In the genomic region with DNA sequence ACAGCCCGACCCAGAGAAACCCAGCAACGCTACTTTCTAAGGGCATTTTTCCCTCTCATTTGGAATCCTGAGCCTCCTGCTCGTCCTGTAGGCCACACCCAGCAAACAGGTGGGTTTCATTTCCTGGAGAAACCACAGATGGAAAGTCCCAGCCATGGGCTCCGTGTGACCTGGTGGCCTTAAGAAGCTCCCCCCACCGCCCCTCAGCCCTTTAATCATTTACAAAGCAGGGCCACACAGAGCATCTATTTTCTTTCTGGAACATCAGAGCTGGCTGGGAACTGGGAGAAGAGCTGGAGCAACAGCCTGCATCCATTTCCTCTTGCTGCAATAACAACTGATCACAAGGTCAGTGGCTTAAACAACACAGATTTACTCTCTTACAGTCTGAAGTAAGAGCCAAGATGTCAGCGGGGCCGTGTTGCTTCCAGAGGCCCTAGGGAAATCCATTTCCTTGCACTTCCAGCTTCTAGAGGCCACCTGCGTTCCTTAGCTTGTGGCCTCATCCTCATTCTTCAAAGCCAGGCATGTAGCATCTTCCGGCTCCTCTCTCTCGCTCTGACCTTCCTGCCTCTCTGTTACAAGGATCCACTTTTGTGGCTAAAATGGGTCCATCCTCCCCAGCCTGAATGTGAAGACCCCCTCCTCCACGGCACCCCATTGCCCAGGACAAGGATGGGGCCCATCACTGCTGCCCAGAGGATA, we compare ENCODE assay signal across 13 cellular contexts. TPM values are rescaled to one million over a fixed set of nuclear protein-coding genes. Genes with fewer than 3 reads are reported as not detected.
DNase-seq lines count a peak whose midpoint lies in the region; ATAC-seq, FAIRE-seq and TF ChIP-seq lines count a peak whose summit lies in the region.
"Had no signal": no experiment of that assay in that cellular context is flagged by ENCODE, and none has a peak within 500 bp of the region (broad histone marks: within the 10 kb centered on the region; RNA-seq: fewer than 3 reads in every experiment).

No MANE protein-coding gene starts in this region.

- H2BK120ac ChIP-seq in mesendoderm (ENCODE audit: low read depth, low read length) = no peak overlapping the region

- H3K56ac ChIP-seq in mesendoderm (ENCODE audit: low read length) = no peak overlapping the region

- H3K9ac ChIP-seq in Loucy (ENCODE audit: low read depth, low read length, poor library complexity, severe bottlenecking) (peak overlapping the region; percentile 32), GM12878 (ENCODE audit: control insufficient read depth, insufficient read depth, low read length) (peak overlapping the region; percentile 45), mesendoderm (ENCODE audit: low read length) (no peak overlapping the region)

- TF ChIP-seq POLR2A in GM12878 (IDR thresholded peaks at IDR 0.05; ENCODE audit: low read depth, low read length) = no peak

- peaks cover 30 to 70% (median 43%) of the 10 kb centered on the region in 4 donors for H3K4me1 Mint-ChIP-seq in CD4-positive, alpha-beta memory T cell

- peak overlapping the region; percentile 58 for H3K4me2 ChIP-seq in Loucy (ENCODE audit: low read depth, low read length, poor library complexity, severe bottlenecking)
- H3K4me2 ChIP-seq in GM12878 (ENCODE audit: control insufficient read depth, insufficient read depth) = peak overlapping the region; percentile 70
- H3K4me2 ChIP-seq in mesendoderm (ENCODE audit: low read length) = no peak overlapping the region

- TF ChIP-seq EP300 in GM12878 (IDR thresholded peaks at IDR 0.05; ENCODE audit: borderline replicate concordance in 1 of 2, control insufficient read depth in 1 of 2, low read depth in 2 of 2, low read length in 2 of 2) = peak; percentile 44 to 70; a peak in 3 of 4 replicates

- H3K79me2 ChIP-seq in Loucy (ENCODE audit: insufficient read depth, low read length) (no peaks in the 10 kb centered on the region), GM12878 (ENCODE audit: control insufficient read depth, insufficient read depth, low read length) (peaks cover 3% of the 10 kb centered on the region), mesendoderm (ENCODE audit: control insufficient read depth, insufficient read depth, low read length) (no peaks in the 10 kb centered on the region)

- H3F3A ChIP-seq in Loucy (ENCODE audit: low read depth) = no peaks in the 10 kb centered on the region

- H3K79me1 ChIP-seq in mesendoderm (ENCODE audit: low read length) = no peaks in the 10 kb centered on the region

- peak in 2 of 5 donors; percentile 19 to 41 for DNase-seq in CD4-positive, alpha-beta memory T cell
- DNase-seq in GM13977 (ENCODE audit: low spot score) = peak; percentile 67
- DNase-seq in GM12878 (ENCODE audit: low read depth, low spot score) = peak; percentile 64
- DNase-seq in NCI-H1417 treated with DMSO at 0.1 percent for 48 hours (lab: John Stamatoyannopoulos, UW) = no peak
- DNase-seq in small intestine = no peak
- no peak for DNase-seq in dorsolateral prefrontal cortex
- no peak for DNase-seq in mesendoderm
- DNase-seq: Caco-2, erythroblast, natural killer cell, NCI-H2081, testis had no signal

- WGBS in GM12878 (ENCODE audit: insufficient coverage, insufficient replicate concordance, low lambda C conversion rate, missing lambda C conversion rate) = 40% methylated on average over 11 of the region's 11 CpGs
- 63 to 71% (median 68%) methylated on average over 11 of the region's 11 CpGs for WGBS in small intestine, 3 donors
- no CpG with 5 or more reads among the region's 11 CpGs for WGBS in mesendoderm (ENCODE audit: extremely low coverage, insufficient coverage, low lambda C conversion rate)

- H3K23ac ChIP-seq in mesendoderm (ENCODE audit: low read length) = no peak overlapping the region

- no peaks in the 10 kb centered on the region for H3K36me3 ChIP-seq in CD4-positive, alpha-beta memory T cell (ENCODE audit: insufficient read depth, low read length)
- H3K36me3 ChIP-seq in Loucy (ENCODE audit: insufficient read depth, low read length) = no peaks in the 10 kb centered on the region
- no peaks in the 10 kb centered on the region for H3K36me3 ChIP-seq in GM12878 (ENCODE audit: control insufficient read depth in 2 of 2, insufficient read depth in 2 of 2, low read length in 1 of 2)
- no peaks in the 10 kb centered on the region for H3K36me3 ChIP-seq in small intestine (ENCODE audit: control insufficient read depth in 2 of 2, insufficient read depth in 2 of 2, low read length in 2 of 2)
- H3K36me3 ChIP-seq in mesendoderm (ENCODE audit: control insufficient read depth, insufficient read depth, low read length) = no peaks in the 10 kb centered on the region

- FAIRE-seq in GM12878 (lab: Jason Lieb, UNC) (peak; percentile 71), small intestine (lab: Jason Lieb, UNC) (no peak)

- H3K18ac ChIP-seq in mesendoderm (ENCODE audit: low read length) = no peak overlapping the region

- H3K4me3 Mint-ChIP-seq in CD4-positive, alpha-beta memory T cell = peak overlapping the region in 5 of 8 donors; percentile 20 to 54 (median 51)
- H3K4me3 Mint-ChIP-seq: natural killer cell had no signal

- TF ChIP-seq CTCF in GM13977 (IDR thresholded peaks at IDR 0.05; ENCODE audit: extremely low read depth, insufficient read depth, missing control alignments) (no peak), Loucy (conservative IDR thresholded peaks at IDR 0.05; ENCODE audit: low read length) (no peak), GM12878 (IDR thresholded peaks at IDR 0.05 in 2 of 3, conservative IDR thresholded peaks at IDR 0.05 in 1 of 3; ENCODE audit: control insufficient read depth in 2 of 3, extremely low read depth in 1 of 3, insufficient read depth in 1 of 3, low read depth in 3 of 3, low read length in 3 of 3) (no peak), dorsolateral prefrontal cortex (IDR thresholded peaks at IDR 0.05 in 54 of 56, conservative IDR thresholded peaks at IDR 0.05 in 2 of 56; ENCODE audit: low read depth in 1 of 56, partially characterized antibody in 56 of 56) (no peak)

- POLR2A ChIA-PET in CD4-positive, alpha-beta memory T cell (lab: Charles Lee; ENCODE audit: partially characterized antibody) = interaction anchor here (0.6 to 1.1 kb wide), 3 partner anchors 10 to 507 kb away, joined by 3 to 5 read pairs (median 3); no protein-coding TSS in a partner anchor
- POLR2A ChIA-PET in GM12878 (lab: Charles Lee) = interaction anchor here (0.6 to 6.1 kb wide), 10 partner anchors 10 to 440 kb away, joined by 3 to 70 read pairs (median 4); a partner anchor contains a TSS

- SMC1A ChIA-PET in GM12878 (lab: Charles Lee; ENCODE audit: uncharacterized antibody, unreplicated experiment) = interaction anchor here (0.9 to 11.0 kb wide), 11 partner anchors 8 to 455 kb away, joined by 3 to 75 read pairs (median 6); no protein-coding TSS in a partner anchor

- H4K5ac ChIP-seq in mesendoderm (ENCODE audit: low read length) = no peak overlapping the region

- H4K8ac ChIP-seq in mesendoderm (ENCODE audit: low read depth, low read length) = no peak overlapping the region

- intact Hi-C loops in CD4-positive, alpha-beta memory T cell (cut with micrococcal nuclease) = no loop called here
- intact Hi-C loops in GM12878 (cut with micrococcal nuclease; ENCODE audit: unreplicated experiment) = no loop called here
- intact Hi-C loops in dorsolateral prefrontal cortex (cut with DNase I) = no loop called here

- H3K4ac ChIP-seq in mesendoderm (ENCODE audit: low read depth, low read length) = no peak overlapping the region

- peak; percentile 70 for ATAC-seq in GM12878
- ATAC-seq: natural killer cell had no signal

- H3K27ac ChIP-seq in CD4-positive, alpha-beta memory T cell (ENCODE audit: low read depth, low read length) = no peak overlapping the region
- H3K27ac ChIP-seq in GM12878 (ENCODE audit: control insufficient read depth, insufficient read depth) = peak overlapping the region; percentile 51
- H3K27ac ChIP-seq in small intestine (ENCODE audit: low read depth in 1 of 2, low read length in 1 of 2) = peak overlapping the region in 1 of 2 donors; percentile 41
- H3K27ac ChIP-seq in dorsolateral prefrontal cortex = no peak overlapping the region
- H3K27ac ChIP-seq in mesendoderm (ENCODE audit: low read depth, low read length) = no peak overlapping the region
- H3K27ac ChIP-seq: testis had no signal

- no peaks in the 10 kb centered on the region for H3K27me3 ChIP-seq in CD4-positive, alpha-beta memory T cell (ENCODE audit: insufficient read depth, low read length)
- H3K27me3 ChIP-seq in Loucy (ENCODE audit: insufficient read depth, low read length, poor library complexity, severe bottlenecking) = no peaks in the 10 kb centered on the region
- no peaks in the 10 kb centered on the region for H3K27me3 ChIP-seq in GM12878 (replicated peaks in 1 of 2; ENCODE audit: control insufficient read depth in 2 of 2, insufficient read depth in 2 of 2, low read length in 1 of 2)
- no peaks in the 10 kb centered on the region for H3K27me3 ChIP-seq in small intestine (ENCODE audit: control insufficient read depth in 2 of 2, insufficient read depth in 2 of 2, low read length in 2 of 2)
- H3K27me3 ChIP-seq in dorsolateral prefrontal cortex = no peaks in the 10 kb centered on the region
- no peaks in the 10 kb centered on the region for H3K27me3 ChIP-seq in mesendoderm (ENCODE audit: insufficient read depth, low read length, poor library complexity)
- H3K27me3 ChIP-seq: testis had no signal

- H3K9me3 ChIP-seq in CD4-positive, alpha-beta memory T cell (ENCODE audit: control insufficient read depth in 1 of 2, low read length in 2 of 2) = no peaks in the 10 kb centered on the region
- H3K9me3 ChIP-seq in Loucy (ENCODE audit: insufficient read depth, low read depth, low read length) (no peaks in the 10 kb centered on the region), GM12878 (replicated peaks; ENCODE audit: control insufficient read depth, insufficient read depth, low read length) (peaks cover 1% of the 10 kb centered on the region; the same call in 1 of the 3 replicates), small intestine (ENCODE audit: control insufficient read depth, low read depth) (no peaks in the 10 kb centered on the region)
- H3K9me3 ChIP-seq: testis had no signal

- no peaks in the 10 kb centered on the region for H3K9me3 Mint-ChIP-seq in CD4-positive, alpha-beta memory T cell

- H3K4me3 ChIP-seq in CD4-positive, alpha-beta memory T cell (ENCODE audit: low read length in 2 of 2) = no peak overlapping the region
- H3K4me3 ChIP-seq in Loucy (ENCODE audit: low read length, poor library complexity, severe bottlenecking) (peak overlapping the region; percentile 21), GM12878 (peak overlapping the region; percentile 51), small intestine (ENCODE audit: low read depth in 1 of 2, low read length in 2 of 2) (no peak overlapping the region), dorsolateral prefrontal cortex (no peak overlapping the region), mesendoderm (ENCODE audit: low read length) (no peak overlapping the region)
- H3K4me3 ChIP-seq: testis had no signal

- TF ChIP-seq RAD21 in GM12878 (IDR thresholded peaks at IDR 0.05; ENCODE audit: insufficient read depth, low read depth, low read length) = no peak

- peaks cover 52% of the 10 kb centered on the region for H3K4me1 ChIP-seq in CD4-positive, alpha-beta memory T cell (ENCODE audit: insufficient read depth, low read length)
- H3K4me1 ChIP-seq in Loucy (ENCODE audit: insufficient read depth, low read length, poor library complexity, severe bottlenecking) (peaks cover 21% of the 10 kb centered on the region), GM12878 (ENCODE audit: control insufficient read depth, insufficient read depth, low read length) (peaks cover 53% of the 10 kb centered on the region), small intestine (ENCODE audit: control insufficient read depth in 2 of 2, insufficient read depth in 1 of 2, low read depth in 1 of 2, low read length in 1 of 2) (peaks cover 0 to 3% of the 10 kb centered on the region in 2 donors), mesendoderm (ENCODE audit: control insufficient read depth, low read depth, low read length) (peaks cover 2% of the 10 kb centered on the region)

- H3K9me2 ChIP-seq in Loucy (replicated peaks; ENCODE audit: low read depth, low read length) = no peaks in the 10 kb centered on the region

- in situ Hi-C loops in GM13977 (cut with MboI; ENCODE audit: low pct_unique_long_range_greater_than_20kb, low sequenced_read_pairs, unreplicated experiment) = no loop called here
- in situ Hi-C loops in GM12878 (cut with MboI) = no loop called here

- RAD21 ChIA-PET in GM12878 (lab: Charles Lee; ENCODE audit: unreplicated experiment) = interaction anchor here (0.7 to 9.7 kb wide), 7 partner anchors 10 to 440 kb away, joined by 3 to 61 read pairs (median 7); no protein-coding TSS in a partner anchor

- no peak overlapping the region for H2BK15ac ChIP-seq in mesendoderm (replicated peaks; ENCODE audit: low read depth)

- no peak overlapping the region; the same call in 1 of the 2 replicates for H2AFZ ChIP-seq in Loucy (ENCODE audit: low read length)
- peak overlapping the region; percentile 66 for H2AFZ ChIP-seq in GM12878 (ENCODE audit: control insufficient read depth, low read depth, low read length)

- BruUV-seq in GM12878 (replicated peaks; lab: Mats Ljungman, UMichigan) = TSS peak; percentile 96

- H3K27ac Mint-ChIP-seq in CD4-positive, alpha-beta memory T cell = peak overlapping the region in 4 of 7 donors; percentile 8 to 67 (median 59)
- H3K27ac Mint-ChIP-seq: natural killer cell had no signal

- H3K36me3 Mint-ChIP-seq in CD4-positive, alpha-beta memory T cell = peaks cover 0 to 4% of the 10 kb centered on the region in 2 donors
- H3K36me3 Mint-ChIP-seq: natural killer cell had no signal

- H4K20me1 ChIP-seq in Loucy (ENCODE audit: insufficient read depth, low read length, poor library complexity, severe bottlenecking) (no peaks in the 10 kb centered on the region), GM12878 (ENCODE audit: control insufficient read depth, insufficient read depth) (no peaks in the 10 kb centered on the region)

- CTCF ChIA-PET in CD4-positive, alpha-beta memory T cell (lab: Charles Lee; ENCODE audit: partially characterized antibody) = interaction anchor here (0.8 to 1.9 kb wide), 4 partner anchors 9 to 448 kb away, joined by 3 to 4 read pairs (median 4); no protein-coding TSS in a partner anchor
- CTCF ChIA-PET in GM12878 (lab: Yijun Ruan, JAX) = interaction anchor here (0.8 to 3.6 kb wide), 9 partner anchors 9 to 441 kb away, joined by 3 to 17 read pairs (median 4); a partner anchor contains a TSS

- H2BK5ac ChIP-seq in mesendoderm (ENCODE audit: low read length) = no peak overlapping the region

- H2AK5ac ChIP-seq in mesendoderm (ENCODE audit: low read length) = no peak overlapping the region

- no peaks in the 10 kb centered on the region for H3K27me3 Mint-ChIP-seq in CD4-positive, alpha-beta memory T cell

RNA-seq across cellular contexts. Expression of a gene that starts 40.5 kb away (rescaled TPM):
- total RNA-seq in CD4-positive, alpha-beta memory T cell = not detected
- not detected for polyA plus RNA-seq in CD4-positive, alpha-beta memory T cell
- 0.44 TPM in 1 of 2 replicates, not detected in the other for total RNA-seq in GM12878 (2013; cell fraction: nucleolus; rRNA removed)
- total RNA-seq in GM12878 (2014; rRNA removed) (not detected in 2 replicates), GM12878 (2014; rRNA removed; fragmentation: Illumina TruSeq; extraction: Trizol) (not detected in 2 replicates), GM12878 (2021) (not detected in 2 replicates), dorsolateral prefrontal cortex (1 to 10 TPM in 55 of 120 experiments, under 1 TPM in 47, not detected in 18; 0.18 to 3.1 (median 1.0) TPM)
- polyA plus RNA-seq in GM12878 (2011; ENCODE audit: low read depth) = not detected
- polyA plus RNA-seq in GM12878 (2011; rRNA removed) (not detected in 2 replicates), GM12878 (2014; fragmentation: Illumina TruSeq; extraction: Trizol) (not detected in 2 replicates), GM12878 (2014; fragmentation: Nextera tagmentation; extraction: Ambion mirVana) (not detected), GM12878 (2014; rRNA removed) (not detected in 2 replicates), GM12878 (2016; fragmentation: Nextera tagmentation; extraction: Ambion mirVana) (not detected), small intestine (under 1 TPM in 1 of 3 donors, not detected in 2; 0.09 TPM)
- polyA plus RNA-seq in GM12878 (2011; cell fraction: cytosol; rRNA removed) = not detected in 2 replicates
- polyA plus RNA-seq in GM12878 (2011; cell fraction: nucleus; rRNA removed) = 0.09 TPM in 1 of 2 replicates, not detected in the other
- not detected in 2 replicates for polyA plus RNA-seq in GM12878 (2012)
- polyA minus RNA-seq in GM12878 (2011; rRNA and poly(A)+ RNA removed) = not detected in 2 replicates
- not detected in 2 replicates for polyA minus RNA-seq in GM12878 (2011; cell fraction: cytosol; rRNA and poly(A)+ RNA removed)
- not detected in 2 replicates for polyA minus RNA-seq in GM12878 (2011; cell fraction: nucleus; rRNA and poly(A)+ RNA removed)
- not detected for polyA plus RNA-seq in mesendoderm (2013, experiment 1 of 2)
- polyA plus RNA-seq in mesendoderm (2013, experiment 2 of 2) = not detected
- total RNA-seq: Caco-2, natural killer cell had no signal

RNA-seq across cellular contexts. Expression of a gene that starts 45.6 kb away (rescaled TPM):
- total RNA-seq in CD4-positive, alpha-beta memory T cell = 10 to 100 TPM; 45.0 to 45.3 TPM
- polyA plus RNA-seq in CD4-positive, alpha-beta memory T cell = 10 to 100 TPM; 48.4 to 55.1 TPM
- total RNA-seq in GM12878 (2013; cell fraction: nucleolus; rRNA removed) = 15.1 and 18.7 TPM in 2 replicates
- 31.9 and 37.9 TPM in 2 replicates for total RNA-seq in GM12878 (2014; rRNA removed)
- total RNA-seq in GM12878 (2014; rRNA removed; fragmentation: Illumina TruSeq; extraction: Trizol) = 25.2 and 26.3 TPM in 2 replicates
- total RNA-seq in GM12878 (2021) = 37.7 and 40.7 TPM in 2 replicates
- 10.9 TPM for polyA plus RNA-seq in GM12878 (2011; ENCODE audit: low read depth)
- 26.9 and 47.1 TPM in 2 replicates for polyA plus RNA-seq in GM12878 (2011; rRNA removed)
- polyA plus RNA-seq in GM12878 (2011; cell fraction: cytosol; rRNA removed) = 47.8 and 73.5 TPM in 2 replicates
- polyA plus RNA-seq in GM12878 (2011; cell fraction: nucleus; rRNA removed) = 28.5 and 36.6 TPM in 2 replicates
- 19.6 and 22.2 TPM in 2 replicates for polyA plus RNA-seq in GM12878 (2012)
- polyA plus RNA-seq in GM12878 (2014; fragmentation: Illumina TruSeq; extraction: Trizol) = 19.6 and 27.7 TPM in 2 replicates
- polyA plus RNA-seq in GM12878 (2014; fragmentation: Nextera tagmentation; extraction: Ambion mirVana) = 10 to 100 TPM; 12.8 to 18.3 TPM
- polyA plus RNA-seq in GM12878 (2014; rRNA removed) = 47.6 and 54.2 TPM in 2 replicates
- 10 to 100 TPM; 78.3 to 85.4 TPM for polyA plus RNA-seq in GM12878 (2016; fragmentation: Nextera tagmentation; extraction: Ambion mirVana)
- 18.3 and 34.0 TPM in 2 replicates for polyA minus RNA-seq in GM12878 (2011; rRNA and poly(A)+ RNA removed)
- polyA minus RNA-seq in GM12878 (2011; cell fraction: cytosol; rRNA and poly(A)+ RNA removed) = 11.1 and 16.9 TPM in 2 replicates
- polyA minus RNA-seq in GM12878 (2011; cell fraction: nucleus; rRNA and poly(A)+ RNA removed) = 6.4 and 15.8 TPM in 2 replicates
- 10 to 100 TPM; 42.5 to 64.3 (median 43.2) TPM for polyA plus RNA-seq in small intestine
- total RNA-seq in dorsolateral prefrontal cortex = 10 to 100 TPM; 22.2 to 45.4 (median 32.9) TPM
- 42.0 TPM for polyA plus RNA-seq in mesendoderm (2013, experiment 1 of 2)
- 43.1 TPM for polyA plus RNA-seq in mesendoderm (2013, experiment 2 of 2)

Comparison
In these comparisons a context has a peak if more than half of its experiments do, and no peak if none do; other contexts are left out.
1. DNase-seq: peak in GM13977 (single experiment) and GM12878 (single experiment); none in NCI-H1417 treated with DMSO at 0.1 percent for 48 hours (single experiment), small intestine (single experiment), dorsolateral prefrontal cortex (0 of 10) and mesendoderm (single experiment).
2. H3K4me3 ChIP-seq: peak in Loucy (single experiment) and GM12878 (single experiment); none in CD4-positive, alpha-beta memory T cell (0 of 2), small intestine (0 of 2), dorsolateral prefrontal cortex (0 of 59) and mesendoderm (single experiment).